Comparison of ENCODE assay signal across 1 cellular context in genomic region chr12:117370000-117370399, GRCh38. TPM values are rescaled to one million over a fixed set of nuclear protein-coding genes. Genes with fewer than 3 reads are reported as not detected.
"Had no signal": no experiment of that assay in that cellular context is flagged by ENCODE, and none has a peak within 500 bp of the region (broad histone marks: within the 10 kb centered on the region; RNA-seq: fewer than 3 reads in every experiment).

No MANE protein-coding gene starts in this region.

RNA-seq across cellular contexts. Expression of gene NOS1, which starts 8.6 kb away (rescaled TPM):
- total RNA-seq: subcutaneous adipose tissue had no signal
